In genomic region chr18:2104620-2105462, GRCh38 we compare ENCODE assay signal across 8 cellular contexts.
A peak's percentile ranks its signal among the peaks of the same experiment; 100 is the strongest.
DNase-seq lines count a peak whose midpoint lies in the region; ATAC-seq and TF ChIP-seq lines count a peak whose summit lies in the region.
"Had no signal": no experiment of that assay in that cellular context is flagged by ENCODE, and none has a peak within 500 bp of the region (broad histone marks: within the 10 kb centered on the region; RNA-seq: fewer than 3 reads in every experiment).

No MANE protein-coding gene starts in this region.

- H3K4me3 ChIP-seq in WERI-Rb-1 (ENCODE audit: low read depth, low read length) (no peak overlapping the region), lower lobe of right lung (no peak overlapping the region)

- no peaks in the 10 kb centered on the region for H3K27me3 Mint-ChIP-seq in stimulated activated naive CD8-positive, alpha-beta T cell treated with anti-CD3 and anti-CD28 coated beads, Interleukin-15, amount 100 ng/mL, for 72 hours

- H3K27me3 ChIP-seq in WERI-Rb-1 (ENCODE audit: insufficient read depth, low read depth, severe bottlenecking) (no peaks in the 10 kb centered on the region), lower lobe of right lung (ENCODE audit: low read depth) (no peaks in the 10 kb centered on the region)

- ATAC-seq in GM21737 (IDR thresholded peaks at IDR 0.05; ENCODE audit: unreplicated experiment) (peak; percentile 76), lower lobe of right lung (peak; percentile 74 to 77)
- ATAC-seq in stimulated activated naive CD8-positive, alpha-beta T cell treated with anti-CD3 and anti-CD28 coated beads, Interleukin-15, amount 100 ng/mL, for 72 hours, result peak; percentile 71

- peak; percentile 86 for TF ChIP-seq CTCF in GM12873 (IDR thresholded peaks at IDR 0.05; ENCODE audit: insufficient read depth, low read depth, low read length, missing control alignments)
- TF ChIP-seq CTCF in WERI-Rb-1 (IDR thresholded peaks at IDR 0.05; ENCODE audit: low read depth, low read length), result peak; percentile 82
- TF ChIP-seq CTCF in lower lobe of right lung (IDR thresholded peaks at IDR 0.05), result peak; percentile 68

- no peak overlapping the region for H3K27ac Mint-ChIP-seq in stimulated activated naive CD8-positive, alpha-beta T cell treated with anti-CD3 and anti-CD28 coated beads, Interleukin-15, amount 100 ng/mL, for 72 hours

- H3K4me1 ChIP-seq in lower lobe of right lung, result no peaks in the 10 kb centered on the region

- DNase-seq in KG1 (lab: John Stamatoyannopoulos, UW), result peak; percentile 35
- DNase-seq in WERI-Rb-1, result peak; percentile 51
- peak; percentile 18 for DNase-seq in cerebellar cortex (ENCODE audit: low spot score)
- DNase-seq in lower lobe of right lung, result peak; percentile 56
- peak; percentile 31 to 44 for DNase-seq in stimulated activated naive CD8-positive, alpha-beta T cell treated with anti-CD3 and anti-CD28 coated beads, Interleukin-15, amount 100 ng/mL, for 72 hours

- H3K9me3 ChIP-seq in WERI-Rb-1 (ENCODE audit: severe bottlenecking), result no peaks in the 10 kb centered on the region
- H3K9me3 ChIP-seq in lower lobe of right lung, result no peaks in the 10 kb centered on the region

- H3K27ac ChIP-seq in WERI-Rb-1 (no peak overlapping the region), lower lobe of right lung (no peak overlapping the region)
- H3K27ac ChIP-seq: epithelial cell of prostate had no signal

- H3K36me3 ChIP-seq in WERI-Rb-1 (no peaks in the 10 kb centered on the region), lower lobe of right lung (no peaks in the 10 kb centered on the region)

- no peaks in the 10 kb centered on the region for H3K4me1 Mint-ChIP-seq in stimulated activated naive CD8-positive, alpha-beta T cell treated with anti-CD3 and anti-CD28 coated beads, Interleukin-15, amount 100 ng/mL, for 72 hours

- no peak overlapping the region for H3K4me3 Mint-ChIP-seq in stimulated activated naive CD8-positive, alpha-beta T cell treated with anti-CD3 and anti-CD28 coated beads, Interleukin-15, amount 100 ng/mL, for 72 hours

- H3K9me3 Mint-ChIP-seq in stimulated activated naive CD8-positive, alpha-beta T cell treated with anti-CD3 and anti-CD28 coated beads, Interleukin-15, amount 100 ng/mL, for 72 hours, result no peaks in the 10 kb centered on the region

- intact Hi-C loops in lower lobe of right lung (cut with DNase I), result loop anchor here (10.0 kb wide), 1 partner anchor 440 kb away; no protein-coding TSS in a partner anchor
